In genomic region chr7:150615221-150615755, GRCh38 we compare ENCODE assay signal across 2 cellular contexts. TPM values are rescaled to one million over a fixed set of nuclear protein-coding genes. Genes with fewer than 3 reads are reported as not detected.
"Had no signal": no experiment of that assay in that cellular context is flagged by ENCODE, and none has a peak within 500 bp of the region (broad histone marks: within the 10 kb centered on the region; RNA-seq: fewer than 3 reads in every experiment).

No MANE protein-coding gene starts in this region.

RNA-seq across cellular contexts. Expression of gene GIMAP6, which starts 16.9 kb away (rescaled TPM):
- total RNA-seq: mammary epithelial cell, osteocyte had no signal
- polyA plus RNA-seq: mammary epithelial cell had no signal

RNA-seq across cellular contexts. Expression of gene GIMAP4, which starts 48.1 kb away (rescaled TPM):
- total RNA-seq: mammary epithelial cell, osteocyte had no signal
- polyA plus RNA-seq: mammary epithelial cell had no signal
